In genomic region chr14:91415794-91416743, GRCh38 we compare ENCODE assay signal across 8 cellular contexts. TPM values are rescaled to one million over a fixed set of nuclear protein-coding genes. Genes with fewer than 3 reads are reported as not detected.
DNase-seq lines count a peak whose midpoint lies in the region; ATAC-seq, FAIRE-seq and TF ChIP-seq lines count a peak whose summit lies in the region.

No MANE protein-coding gene starts in this region.

- H3K9me3 ChIP-seq in endothelial cell of umbilical vein (replicated peaks; ENCODE audit: control insufficient read depth, insufficient read depth, low read length), result no peaks in the 10 kb centered on the region
- no peaks in the 10 kb centered on the region for H3K9me3 ChIP-seq in tibial nerve

- TSS peak; percentile 26 for BruUV-seq in endothelial cell of umbilical vein (replicated peaks; lab: Mats Ljungman, UMichigan)

- H4K20me1 ChIP-seq in KMS-11 (ENCODE audit: insufficient read depth) (no peaks in the 10 kb centered on the region), endothelial cell of umbilical vein (replicated peaks; ENCODE audit: control insufficient read depth, extremely low read depth, insufficient read depth, low read length) (no peaks in the 10 kb centered on the region)

- intact Hi-C loops in activated B cell treated with CpG ODN at 0.5 μM for 24 hours (cut with micrococcal nuclease), result loop anchor here (1.0 to 5.0 kb wide), 8 partner anchors 16 to 1034 kb away; partner anchors contain the start of genes CALM1 and RPS6KA5
- intact Hi-C loops in endothelial cell of umbilical vein (cut with micrococcal nuclease), result loop anchor here (1.0 to 10.0 kb wide), 2 partner anchors 13 to 351 kb away; partner anchors contain the start of gene RPS6KA5

- DNase-seq in GM13977 (ENCODE audit: low spot score) (peak; percentile 85), activated B cell treated with CpG ODN at 0.5 μM for 24 hours (peak; percentile 40), endothelial cell of umbilical vein (ENCODE audit: low read depth, low spot score) (peak; percentile 47), progenitor cell of endocrine pancreas (ENCODE audit: low spot score, unreplicated experiment) (no peak), H54 (ENCODE audit: insufficient read length, low spot score) (no peak), tibial nerve (ENCODE audit: low spot score in 2 of 2) (no peak)

- H3K4me3 ChIP-seq in KMS-11 (IDR thresholded peaks at IDR 0.05; ENCODE audit: insufficient read depth, low read depth, low read length) (no peak overlapping the region), endothelial cell of umbilical vein (replicated peaks in 1 of 3; ENCODE audit: insufficient read depth in 1 of 3, low read depth in 1 of 3, low read length in 3 of 3) (peak overlapping the region; percentile 57 to 76 (median 73)), tibial nerve (peak overlapping the region in 2 of 4 donors; percentile 60 to 84)

- TF ChIP-seq CTCF in GM13977 (IDR thresholded peaks at IDR 0.05; ENCODE audit: extremely low read depth, insufficient read depth, missing control alignments) (no peak), KMS-11 (conservative IDR thresholded peaks at IDR 0.05; ENCODE audit: low read depth, low read length) (no peak), activated B cell treated with CpG ODN at 0.5 μM for 24 hours (IDR thresholded peaks at IDR 0.05) (no peak), endothelial cell of umbilical vein (IDR thresholded peaks at IDR 0.05; ENCODE audit: extremely low read depth in 1 of 2, insufficient read depth in 1 of 2, low read depth in 1 of 2, low read length in 2 of 2) (no peak), progenitor cell of endocrine pancreas (IDR thresholded peaks at IDR 0.05; ENCODE audit: unreplicated experiment) (no peak), tibial nerve (IDR thresholded peaks at IDR 0.05) (no peak)

- H3K79me2 ChIP-seq in KMS-11 (ENCODE audit: insufficient read depth, low read depth), result peaks cover 56% of the 10 kb centered on the region
- peaks cover 4% of the 10 kb centered on the region for H3K79me2 ChIP-seq in endothelial cell of umbilical vein (ENCODE audit: control insufficient read depth, insufficient read depth, low read length)

- H3K4me1 ChIP-seq in KMS-11 (ENCODE audit: low read depth, poor library complexity, severe bottlenecking) (peaks cover 40% of the 10 kb centered on the region), endothelial cell of umbilical vein (ENCODE audit: control insufficient read depth, extremely low read depth, insufficient read depth, low read length) (peaks cover 25% of the 10 kb centered on the region), tibial nerve (peaks cover 0 to 26% (median 8%) of the 10 kb centered on the region in 4 donors)

- dilution Hi-C loops in endothelial cell of umbilical vein (cut with MboI; ENCODE audit: extremely low pct_ligation_motif_present, low sequenced_read_pairs), result no loop called here

- CTCF ChIA-PET in activated B cell treated with CpG ODN at 0.5 μM for 24 hours (lab: Charles Lee) (interaction anchor here (0.6 to 8.1 kb wide), 7 partner anchors 11 to 238 kb away, joined by 3 to 131 read pairs (median 8); no protein-coding TSS in a partner anchor), endothelial cell of umbilical vein (lab: Charles Lee) (interaction anchor here (1.0 to 10.5 kb wide), 8 partner anchors 9 to 239 kb away, joined by 3 to 196 read pairs (median 4); no protein-coding TSS in a partner anchor)

- POLR2A ChIA-PET in activated B cell treated with CpG ODN at 0.5 μM for 24 hours (lab: Charles Lee), result interaction anchor here (0.8 to 9.0 kb wide), 26 partner anchors 12 to 355 kb away, joined by 3 to 150 read pairs (median 6); partner anchors contain the start of gene PPP4R3A
- POLR2A ChIA-PET in endothelial cell of umbilical vein (lab: Charles Lee), result no interaction called here

- in situ Hi-C loops in GM13977 (cut with MboI; ENCODE audit: low pct_unique_long_range_greater_than_20kb, low sequenced_read_pairs, unreplicated experiment), result no loop called here

- H2AFZ ChIP-seq in KMS-11 (ENCODE audit: low read depth), result peak overlapping the region; percentile 36; the same call in 1 of the 2 replicates
- H2AFZ ChIP-seq in endothelial cell of umbilical vein (ENCODE audit: low read depth, low read length), result peak overlapping the region; percentile 18

- H3K4me2 ChIP-seq in KMS-11 (peak overlapping the region; percentile 94), endothelial cell of umbilical vein (ENCODE audit: insufficient read depth, low read length) (peak overlapping the region; percentile 70)

- TF ChIP-seq POLR2A in endothelial cell of umbilical vein (IDR thresholded peaks at IDR 0.05; ENCODE audit: low read depth, low read length), result no peak
- TF ChIP-seq POLR2A in H54 (IDR thresholded peaks at IDR 0.05; ENCODE audit: low read depth, low read length), result no peak
- TF ChIP-seq POLR2A in tibial nerve (IDR thresholded peaks at IDR 0.05), result no peak

- WGBS in tibial nerve, 2 donors, result 56 to 62% methylated on average over 18 of the region's 18 CpGs

- peak overlapping the region; percentile 99 for H3K27ac Mint-ChIP-seq in activated B cell treated with CpG ODN at 0.5 μM for 24 hours
- peak overlapping the region; percentile 72 for H3K27ac Mint-ChIP-seq in progenitor cell of endocrine pancreas

- no peaks in the 10 kb centered on the region for H3K9me1 ChIP-seq in endothelial cell of umbilical vein (replicated peaks; ENCODE audit: control insufficient read depth, extremely low read depth, insufficient read depth, low read length)

- H3K27me3 Mint-ChIP-seq in activated B cell treated with CpG ODN at 0.5 μM for 24 hours, result no peaks in the 10 kb centered on the region
- no peaks in the 10 kb centered on the region for H3K27me3 Mint-ChIP-seq in progenitor cell of endocrine pancreas

- no peaks in the 10 kb centered on the region for H3K27me3 ChIP-seq in KMS-11 (ENCODE audit: insufficient read depth, low read depth)
- no peaks in the 10 kb centered on the region for H3K27me3 ChIP-seq in endothelial cell of umbilical vein (ENCODE audit: control insufficient read depth in 2 of 2, insufficient read depth in 2 of 2, low read length in 2 of 2)
- H3K27me3 ChIP-seq in tibial nerve, result peaks cover 0 to 20% of the 10 kb centered on the region in 2 donors

- peak; percentile 75 for FAIRE-seq in endothelial cell of umbilical vein (lab: Jason Lieb, UNC)
- FAIRE-seq in H54 (lab: Jason Lieb, UNC), result no peak

- no peaks in the 10 kb centered on the region for H3K9me3 Mint-ChIP-seq in activated B cell treated with CpG ODN at 0.5 μM for 24 hours
- H3K9me3 Mint-ChIP-seq in progenitor cell of endocrine pancreas (ENCODE audit: low read depth), result no peaks in the 10 kb centered on the region

- no peaks in the 10 kb centered on the region for H3K36me3 ChIP-seq in KMS-11 (ENCODE audit: insufficient read depth)
- H3K36me3 ChIP-seq in endothelial cell of umbilical vein (ENCODE audit: control insufficient read depth in 2 of 2, extremely low read depth in 1 of 2, insufficient read depth in 2 of 2, low read length in 2 of 2), result peaks cover 0 to 3% of the 10 kb centered on the region in 2 experiments
- H3K36me3 ChIP-seq in tibial nerve, result no peaks in the 10 kb centered on the region

- peak; percentile 41 for ATAC-seq in GM21737 (IDR thresholded peaks at IDR 0.05; ENCODE audit: unreplicated experiment)
- ATAC-seq in activated B cell treated with CpG ODN at 0.5 μM for 24 hours (ENCODE audit: low read depth), result peak; percentile 60

- H3K4me3 Mint-ChIP-seq in activated B cell treated with CpG ODN at 0.5 μM for 24 hours (peak overlapping the region; percentile 97), progenitor cell of endocrine pancreas (ENCODE audit: low read depth) (peak overlapping the region; percentile 95)

- H3K27ac ChIP-seq in KMS-11 (peak overlapping the region; percentile 89), endothelial cell of umbilical vein (ENCODE audit: insufficient read depth, low read depth, low read length) (no peak overlapping the region), tibial nerve (peak overlapping the region in 1 of 4 donors; percentile 79)

- H3K9ac ChIP-seq in KMS-11 (peak overlapping the region; percentile 76), endothelial cell of umbilical vein (replicated peaks; ENCODE audit: extremely low read depth, insufficient read depth, low read length) (peak overlapping the region; percentile 10)

- H3K4me1 Mint-ChIP-seq in activated B cell treated with CpG ODN at 0.5 μM for 24 hours, result peaks cover 62% of the 10 kb centered on the region
- peaks cover 45% of the 10 kb centered on the region for H3K4me1 Mint-ChIP-seq in progenitor cell of endocrine pancreas (ENCODE audit: low read depth)

- H3K36me3 Mint-ChIP-seq in activated B cell treated with CpG ODN at 0.5 μM for 24 hours (ENCODE audit: low read depth), result peaks cover 45% of the 10 kb centered on the region
- H3K36me3 Mint-ChIP-seq in progenitor cell of endocrine pancreas (ENCODE audit: insufficient read depth), result peaks cover 4% of the 10 kb centered on the region

- TF ChIP-seq EP300 in tibial nerve (IDR thresholded peaks at IDR 0.05), result no peak

TF ChIP-seq in endothelial cell of umbilical vein, 7 proteins besides CTCF, POLR2A, EP300 and RAD21:
- no peak for TF ChIP-seq GATA2 (IDR thresholded peaks at IDR 0.05; ENCODE audit: insufficient read depth, insufficient read length, low read depth, low read length)
- TF ChIP-seq JUN (IDR thresholded peaks at IDR 0.05; ENCODE audit: borderline replicate concordance, insufficient read depth, insufficient read length, low read depth), result no peak
- no peak for TF ChIP-seq MAX (IDR thresholded peaks at IDR 0.05; ENCODE audit: insufficient read depth, insufficient read length)
- TF ChIP-seq MYC (IDR thresholded peaks at IDR 0.05; ENCODE audit: low read depth, low read length), result no peak
- TF ChIP-seq POLR2AphosphoS5 (IDR thresholded peaks at IDR 0.05; ENCODE audit: insufficient read depth, low read depth, low read length), result no peak
- TF ChIP-seq FOS (IDR thresholded peaks at IDR 0.05; ENCODE audit: borderline replicate concordance, insufficient read depth, low read length), result no peak
- no peak for TF ChIP-seq EZH2 (IDR thresholded peaks at IDR 0.05; ENCODE audit: borderline replicate concordance, low read depth, low read length, severe bottlenecking)

RNA-seq across cellular contexts. Expression of gene CCDC88C, which starts 1.6 kb away (rescaled TPM):
- 153 and 164 TPM in 2 replicates for total RNA-seq in activated B cell treated with CpG ODN at 0.5 μM for 24 hours
- total RNA-seq in endothelial cell of umbilical vein, result 29.6 and 52.1 TPM in 2 replicates
- polyA plus RNA-seq in endothelial cell of umbilical vein, result 11.2 and 11.4 TPM in 2 replicates
- 10.1 and 12.1 TPM in 2 replicates for polyA plus RNA-seq in endothelial cell of umbilical vein (2011; cell fraction: cytosol; rRNA removed)
- polyA plus RNA-seq in endothelial cell of umbilical vein (2011; cell fraction: nucleus; rRNA removed), result 37.8 and 42.5 TPM in 2 replicates
- 11.1 and 12.5 TPM in 2 replicates for polyA plus RNA-seq in endothelial cell of umbilical vein (2012)
- polyA minus RNA-seq in endothelial cell of umbilical vein, result 33.4 and 44.5 TPM in 2 replicates
- polyA minus RNA-seq in endothelial cell of umbilical vein (2011; cell fraction: cytosol; rRNA and poly(A)+ RNA removed), result 7.9 TPM
- 40.9 and 45.2 TPM in 2 replicates for polyA minus RNA-seq in endothelial cell of umbilical vein (2011; cell fraction: nucleus; rRNA and poly(A)+ RNA removed)
- 78.1 and 85.5 TPM in 2 replicates for total RNA-seq in progenitor cell of endocrine pancreas
- 10 to 100 TPM in 1 of 4 donors, 1 to 10 TPM in 3; 3.6 to 12.6 (median 6.8) TPM for total RNA-seq in tibial nerve

Comparison
In these comparisons a context has a peak if more than half of its experiments do, and no peak if none do; other contexts are left out.
1. DNase-seq: peak in GM13977 (single experiment), activated B cell treated with CpG ODN at 0.5 μM for 24 hours (single experiment) and endothelial cell of umbilical vein (single experiment); none in progenitor cell of endocrine pancreas (single experiment), H54 (single experiment) and tibial nerve (0 of 2).